In the genomic region with DNA sequence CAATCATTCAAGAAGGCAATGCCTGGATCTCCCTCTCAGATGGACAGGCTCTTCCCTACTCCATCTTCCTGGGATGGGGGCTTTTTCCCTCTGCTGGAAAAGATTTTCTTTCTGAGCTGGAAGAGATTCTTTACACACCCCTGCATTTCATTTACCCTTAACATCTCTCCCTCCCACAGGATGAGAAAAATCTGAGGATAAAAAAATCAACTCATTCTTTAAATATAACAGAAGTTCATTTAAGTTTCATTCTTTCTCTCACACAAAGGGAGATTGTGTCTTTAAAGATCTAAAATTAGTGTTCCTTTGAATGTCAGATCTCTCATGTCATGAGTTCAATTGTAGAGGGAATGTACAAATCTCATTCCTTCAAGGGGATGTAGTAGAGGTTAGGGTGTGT, we compare ENCODE assay signal across 26 cellular contexts.
"Had no signal": no experiment of that assay in that cellular context is flagged by ENCODE, and none has a peak within 500 bp of the region (broad histone marks: within the 10 kb centered on the region; RNA-seq: fewer than 3 reads in every experiment).

No MANE protein-coding gene starts in this region.

- H3K27ac ChIP-seq: neutrophil, pancreas, prostate gland, right lobe of liver, sigmoid colon, stomach, thoracic aorta, thyroid gland, tibial nerve, upper lobe of right lung, uterus had no signal

- H3K36me3 ChIP-seq: neutrophil, pancreas, prostate gland, right lobe of liver, sigmoid colon, stomach, thoracic aorta, thyroid gland, tibial nerve, upper lobe of right lung, uterus had no signal

- H3K9me3 Mint-ChIP-seq: natural killer cell; nephron; stimulated activated effector memory CD8-positive, alpha-beta T cell treated with anti-CD3 and anti-CD28 coated beads, Interleukin-12 subunit alpha, Interleukin-12 subunit beta, amount 100 ng/mL, for 72 hours; stimulated activated naive CD8-positive, alpha-beta T cell treated with anti-CD3 and anti-CD28 coated beads, Interleukin-15, Interleukin-2, amounts not matched to agents 100 ng/mL and 50 ng/mL, for 24 hours; type B pancreatic cell had no signal

- ATAC-seq: naive thymus-derived CD4-positive, alpha-beta T cell; natural killer cell; pancreas; right cardiac atrium; stimulated activated effector memory CD8-positive, alpha-beta T cell treated with anti-CD3 and anti-CD28 coated beads, Interleukin-12 subunit alpha, Interleukin-12 subunit beta, amount 100 ng/mL, for 72 hours; stimulated activated naive B cell treated with anti-CD40 and anti-IgM and Interleukin-4, amounts not matched to agents 10 μg/mL and 1 μg/mL and 100 μg/mL, for 72 hours; upper lobe of right lung had no signal

- H3K9me3 ChIP-seq: neutrophil, pancreas, prostate gland, right lobe of liver, sigmoid colon, thoracic aorta, thyroid gland, upper lobe of right lung, uterus had no signal

- H3K36me3 Mint-ChIP-seq: naive thymus-derived CD4-positive, alpha-beta T cell; natural killer cell; stimulated activated effector memory CD8-positive, alpha-beta T cell treated with anti-CD3 and anti-CD28 coated beads, Interleukin-12 subunit alpha, Interleukin-12 subunit beta, amount 100 ng/mL, for 72 hours; stimulated activated naive B cell treated with anti-CD40 and anti-IgM and Interleukin-4, amounts not matched to agents 10 μg/mL and 1 μg/mL and 100 μg/mL, for 72 hours; type B pancreatic cell had no signal

- H3K27me3 ChIP-seq: pancreas, right lobe of liver, sigmoid colon, stomach, thyroid gland, tibial nerve, upper lobe of right lung, uterus had no signal

- H3K27ac Mint-ChIP-seq: naive thymus-derived CD4-positive, alpha-beta T cell; natural killer cell; nephron; stimulated activated effector memory CD8-positive, alpha-beta T cell treated with anti-CD3 and anti-CD28 coated beads, Interleukin-12 subunit alpha, Interleukin-12 subunit beta, amount 100 ng/mL, for 72 hours; stimulated activated naive B cell treated with anti-CD40 and anti-IgM and Interleukin-4, amounts not matched to agents 10 μg/mL and 1 μg/mL and 100 μg/mL, for 72 hours; stimulated activated naive CD8-positive, alpha-beta T cell treated with anti-CD3 and anti-CD28 coated beads, Interleukin-15, Interleukin-2, amounts not matched to agents 100 ng/mL and 50 ng/mL, for 24 hours; type B pancreatic cell had no signal

- H3K4me3 ChIP-seq: pancreas, prostate gland, right lobe of liver, sigmoid colon, stomach, thoracic aorta, thyroid gland, tibial nerve, upper lobe of right lung, uterus had no signal

- H3K4me3 Mint-ChIP-seq: naive thymus-derived CD4-positive, alpha-beta T cell; natural killer cell; nephron; stimulated activated effector memory CD8-positive, alpha-beta T cell treated with anti-CD3 and anti-CD28 coated beads, Interleukin-12 subunit alpha, Interleukin-12 subunit beta, amount 100 ng/mL, for 72 hours; stimulated activated naive B cell treated with anti-CD40 and anti-IgM and Interleukin-4, amounts not matched to agents 10 μg/mL and 1 μg/mL and 100 μg/mL, for 72 hours; stimulated activated naive CD8-positive, alpha-beta T cell treated with anti-CD3 and anti-CD28 coated beads, Interleukin-15, Interleukin-2, amounts not matched to agents 100 ng/mL and 50 ng/mL, for 24 hours; type B pancreatic cell had no signal

- FAIRE-seq: pancreas, small intestine had no signal

- DNase-seq: naive thymus-derived CD4-positive, alpha-beta T cell; natural killer cell; nucleus accumbens; pancreas; right cardiac atrium; right lobe of liver; sigmoid colon; small intestine; stimulated activated CD4-positive, alpha-beta T cell treated with anti-CD3 and anti-CD28 coated beads, Interleukin-15, amount 100 ng/mL, for 24 hours; stimulated activated CD4-positive, alpha-beta T cell treated with anti-CD3 and anti-CD28 coated beads, Interleukin-2, amount 100 ng/mL, for 24 hours; stimulated activated CD4-positive, alpha-beta T cell treated with anti-CD3 and anti-CD28 coated beads, Interleukin-2, amount 100 ng/mL, for 48 hours; stimulated activated CD4-positive, alpha-beta T cell treated with anti-CD3 and anti-CD28 coated beads, Interleukin-4, amount 100 ng/mL, for 24 hours; stimulated activated naive B cell treated with anti-CD40 and anti-IgM and Interleukin-4, amounts not matched to agents 10 μg/mL and 1 μg/mL and 100 μg/mL, for 72 hours; stimulated activated naive CD4-positive, alpha-beta T cell treated with Interleukin-2 at 50 U/mL for 16 hours; stomach; thyroid gland; upper lobe of right lung; uterus had no signal

- H3K4me1 ChIP-seq: pancreas, prostate gland, right lobe of liver, sigmoid colon, stomach, thyroid gland, tibial nerve, upper lobe of right lung, uterus had no signal

- H3K4me1 Mint-ChIP-seq: natural killer cell; stimulated activated effector memory CD8-positive, alpha-beta T cell treated with anti-CD3 and anti-CD28 coated beads, Interleukin-12 subunit alpha, Interleukin-12 subunit beta, amount 100 ng/mL, for 72 hours; stimulated activated naive B cell treated with anti-CD40 and anti-IgM and Interleukin-4, amounts not matched to agents 10 μg/mL and 1 μg/mL and 100 μg/mL, for 72 hours had no signal
